In genomic region chr6:12866422-12867029, GRCh38 we compare ENCODE assay signal across 21 cellular contexts.
"Had no signal": no experiment of that assay in that cellular context is flagged by ENCODE, and none has a peak within 500 bp of the region (broad histone marks: within the 10 kb centered on the region; RNA-seq: fewer than 3 reads in every experiment).

No MANE protein-coding gene starts in this region.

- H3K27ac Mint-ChIP-seq: activated CD4-positive, alpha-beta memory T cell treated with anti-CD3 and anti-CD28 coated beads for 36 hours; activated naive CD4-positive, alpha-beta T cell treated with anti-CD3 and anti-CD28 coated beads, Interleukin-2, amount 10 ng/mL, durations not matched to agents 7 days and 5 days; activated naive CD8-positive, alpha-beta T cell treated with anti-CD3 and anti-CD28 coated beads, Interleukin-2, amount 50 U/mL, for 24 hours; memory B cell; nephron; stimulated activated naive B cell treated with anti-CD40 and anti-IgM and Interleukin-4, amounts not matched to agents 10 μg/mL and 1 μg/mL and 100 μg/mL, for 72 hours; T-helper 1 cell treated with Interleukin-12 subunit alpha and Interleukin-12 subunit beta and Interleukin-4 antibody, amounts not matched to agents 30 μg/mL and 1 μg/mL, for 36 hours had no signal

- H3K9me3 Mint-ChIP-seq: activated CD4-positive, alpha-beta memory T cell treated with anti-CD3 and anti-CD28 coated beads for 36 hours; activated naive CD4-positive, alpha-beta T cell treated with anti-CD3 and anti-CD28 coated beads, Interleukin-2, amount 10 ng/mL, durations not matched to agents 7 days and 5 days; activated naive CD8-positive, alpha-beta T cell treated with anti-CD3 and anti-CD28 coated beads, Interleukin-2, amount 50 U/mL, for 24 hours; memory B cell; nephron; stimulated activated naive B cell treated with anti-CD40 and anti-IgM and Interleukin-4, amounts not matched to agents 10 μg/mL and 1 μg/mL and 100 μg/mL, for 72 hours; T-helper 1 cell treated with Interleukin-12 subunit alpha and Interleukin-12 subunit beta and Interleukin-4 antibody, amounts not matched to agents 30 μg/mL and 1 μg/mL, for 36 hours had no signal

- ATAC-seq: activated naive CD8-positive, alpha-beta T cell treated with anti-CD3 and anti-CD28 coated beads, Interleukin-2, amount 50 U/mL, for 24 hours; gastrocnemius medialis; left cardiac atrium; stimulated activated naive B cell treated with anti-CD40 and anti-IgM and Interleukin-4, amounts not matched to agents 10 μg/mL and 1 μg/mL and 100 μg/mL, for 72 hours had no signal

- H3K27me3 ChIP-seq: gastrocnemius medialis, upper lobe of left lung had no signal

- H3K27me3 Mint-ChIP-seq: activated naive CD4-positive, alpha-beta T cell treated with anti-CD3 and anti-CD28 coated beads, Interleukin-2, amount 10 ng/mL, durations not matched to agents 7 days and 5 days; memory B cell; stimulated activated naive B cell treated with anti-CD40 and anti-IgM and Interleukin-4, amounts not matched to agents 10 μg/mL and 1 μg/mL and 100 μg/mL, for 72 hours had no signal

- H3K27ac ChIP-seq: coronary artery, esophagus squamous epithelium, gastrocnemius medialis, thoracic aorta, upper lobe of left lung had no signal

- H3K4me3 ChIP-seq: coronary artery, esophagus squamous epithelium, gastrocnemius medialis, thoracic aorta, upper lobe of left lung had no signal

- H3K36me3 Mint-ChIP-seq: activated CD4-positive, alpha-beta memory T cell treated with anti-CD3 and anti-CD28 coated beads for 36 hours; activated naive CD4-positive, alpha-beta T cell treated with anti-CD3 and anti-CD28 coated beads, Interleukin-2, amount 10 ng/mL, durations not matched to agents 7 days and 5 days; memory B cell; stimulated activated naive B cell treated with anti-CD40 and anti-IgM and Interleukin-4, amounts not matched to agents 10 μg/mL and 1 μg/mL and 100 μg/mL, for 72 hours had no signal

- DNase-seq: activated CD4-positive, alpha-beta memory T cell treated with anti-CD3 and anti-CD28 coated beads for 36 hours; activated CD4-positive, alpha-beta T cell treated with anti-CD3 and anti-CD28 coated beads for 4 hours; activated CD4-positive, CD25-positive, alpha-beta regulatory T cell; activated effector memory CD4-positive, alpha-beta T cell treated with anti-CD3 and anti-CD28 coated beads, Interleukin-2, amount 50 U/mL, for 16 hours; activated naive CD4-positive, alpha-beta T cell treated with anti-CD3 and anti-CD28 coated beads, Interleukin-2, amount 10 ng/mL, durations not matched to agents 7 days and 5 days; activated naive CD8-positive, alpha-beta T cell treated with anti-CD3 and anti-CD28 coated beads, Interleukin-2, amount 50 U/mL, for 24 hours; cerebellar nuclear complex; esophagus squamous epithelium; gastrocnemius medialis; islet precursor cell; left cardiac atrium; posterior cingulate gyrus; stimulated activated CD4-positive, alpha-beta T cell treated with anti-CD3 and anti-CD28 coated beads, Interleukin-2, amount 100 ng/mL, for 48 hours; stimulated activated CD8-positive, alpha-beta memory T cell treated with anti-CD3 and anti-CD28 coated beads, Interleukin-4, amount 100 ng/mL, for 48 hours; stimulated activated naive B cell treated with anti-CD40 and anti-IgM and Interleukin-4, amounts not matched to agents 10 μg/mL and 1 μg/mL and 100 μg/mL, for 72 hours; upper lobe of left lung had no signal

- H3K36me3 ChIP-seq: esophagus squamous epithelium, gastrocnemius medialis, thoracic aorta, upper lobe of left lung had no signal

- H3K4me1 ChIP-seq: esophagus squamous epithelium, gastrocnemius medialis, upper lobe of left lung had no signal

- H3K4me3 Mint-ChIP-seq: activated CD4-positive, alpha-beta memory T cell treated with anti-CD3 and anti-CD28 coated beads for 36 hours; activated naive CD4-positive, alpha-beta T cell treated with anti-CD3 and anti-CD28 coated beads, Interleukin-2, amount 10 ng/mL, durations not matched to agents 7 days and 5 days; activated naive CD8-positive, alpha-beta T cell treated with anti-CD3 and anti-CD28 coated beads, Interleukin-2, amount 50 U/mL, for 24 hours; memory B cell; nephron; stimulated activated naive B cell treated with anti-CD40 and anti-IgM and Interleukin-4, amounts not matched to agents 10 μg/mL and 1 μg/mL and 100 μg/mL, for 72 hours; T-helper 1 cell treated with Interleukin-12 subunit alpha and Interleukin-12 subunit beta and Interleukin-4 antibody, amounts not matched to agents 30 μg/mL and 1 μg/mL, for 36 hours had no signal

- H3K9me3 ChIP-seq: esophagus squamous epithelium, gastrocnemius medialis, thoracic aorta, upper lobe of left lung had no signal

- H3K4me1 Mint-ChIP-seq: activated naive CD4-positive, alpha-beta T cell treated with anti-CD3 and anti-CD28 coated beads, Interleukin-2, amount 10 ng/mL, durations not matched to agents 7 days and 5 days; activated naive CD8-positive, alpha-beta T cell treated with anti-CD3 and anti-CD28 coated beads, Interleukin-2, amount 50 U/mL, for 24 hours; memory B cell; nephron; stimulated activated naive B cell treated with anti-CD40 and anti-IgM and Interleukin-4, amounts not matched to agents 10 μg/mL and 1 μg/mL and 100 μg/mL, for 72 hours had no signal
